Comparison of ENCODE assay signal across 21 cellular contexts in the genomic region with DNA sequence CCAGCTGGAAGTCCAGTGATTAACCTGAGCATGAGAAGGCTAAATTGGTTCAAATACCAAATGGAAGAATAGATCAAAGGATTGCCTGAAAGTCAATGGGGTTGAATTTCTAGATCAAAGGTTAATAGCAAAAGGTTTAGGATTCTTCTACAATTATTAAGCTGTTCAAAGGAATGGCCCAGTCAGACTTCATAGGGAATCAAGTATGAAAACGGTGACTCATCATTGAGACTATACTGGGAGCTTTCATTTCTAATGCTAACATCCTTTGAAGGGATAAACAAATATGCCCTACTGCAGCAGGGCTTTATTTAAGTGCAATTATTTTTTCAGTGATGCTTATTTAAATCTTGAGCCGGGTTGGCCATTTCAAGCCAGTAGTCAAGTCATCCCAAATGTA.
"Had no signal": no experiment of that assay in that cellular context is flagged by ENCODE, and none has a peak within 500 bp of the region (broad histone marks: within the 10 kb centered on the region; RNA-seq: fewer than 3 reads in every experiment).

No MANE protein-coding gene starts in this region.

- H3K27ac ChIP-seq: esophagus muscularis mucosa, heart right ventricle, left ventricle myocardium inferior, spleen, suprapubic skin, tibial nerve had no signal

- H3K36me3 ChIP-seq: esophagus muscularis mucosa, heart right ventricle, left ventricle myocardium inferior, spleen, suprapubic skin, tibial nerve had no signal

- DNase-seq: activated CD4-positive, alpha-beta T cell treated with anti-CD3 and anti-CD28 coated beads, Interleukin-2, amount 10 ng/mL, durations not matched to agents 24 days and 14 days; activated CD4-positive, CD25-positive, alpha-beta regulatory T cell treated with anti-CD3 and anti-CD28 coated beads, Interleukin-2, amount 50 U/mL, for 72 hours; activated CD8-positive, alpha-beta memory T cell treated with anti-CD3 and anti-CD28 coated beads, Interleukin-2, amount 10 ng/mL, durations not matched to agents 7 days and 5 days; activated CD8-positive, alpha-beta T cell treated with anti-CD3 and anti-CD28 coated beads, Interleukin-2, amount 10 ng/mL, durations not matched to agents 7 days and 5 days; activated naive CD8-positive, alpha-beta T cell treated with anti-CD3 and anti-CD28 coated beads, Interleukin-2, amount 50 U/mL, for 24 hours; activated T-cell treated with anti-CD3 and anti-CD28 coated beads, Interleukin-2, amount 50 U/mL, for 48 hours; amygdala; central memory CD4-positive, alpha-beta T cell; foreskin melanocyte; heart right ventricle; left ventricle myocardium inferior; mucosa of descending colon; posterior cingulate gyrus; right cardiac atrium; spleen; stimulated activated naive CD4-positive, alpha-beta T cell; T1000 had no signal

- H3K4me3 ChIP-seq: esophagus muscularis mucosa, heart right ventricle, left ventricle myocardium inferior, mucosa of descending colon, spleen, suprapubic skin, tibial nerve had no signal

- ATAC-seq: activated CD8-positive, alpha-beta memory T cell treated with anti-CD3 and anti-CD28 coated beads, Interleukin-2, amount 10 ng/mL, durations not matched to agents 7 days and 5 days; activated CD8-positive, alpha-beta T cell treated with anti-CD3 and anti-CD28 coated beads, Interleukin-2, amount 10 ng/mL, durations not matched to agents 7 days and 5 days; activated naive CD8-positive, alpha-beta T cell treated with anti-CD3 and anti-CD28 coated beads, Interleukin-2, amount 50 U/mL, for 24 hours; heart right ventricle; mucosa of descending colon; natural killer cell treated with Interleukin-12 subunit alpha and Interleukin-12 subunit beta and Interleukin-15 and Interleukin-18, amount 100 ng/mL, for 72 hours; right cardiac atrium had no signal

- H3K27me3 ChIP-seq: spleen, suprapubic skin, tibial nerve had no signal

- H3K4me1 ChIP-seq: esophagus muscularis mucosa, heart right ventricle, left ventricle myocardium inferior, spleen, suprapubic skin, tibial nerve had no signal
